ENCODE assay signal across 8 cellular contexts in genomic region chrX:153686677-153687057, GRCh38. TPM values are rescaled to one million over a fixed set of nuclear protein-coding genes. Genes with fewer than 3 reads are reported as not detected.
DNase-seq lines count a peak whose midpoint lies in the region; ATAC-seq, FAIRE-seq and TF ChIP-seq lines count a peak whose summit lies in the region.
"Not testable (repeated sequence)": the region's sequence is repeated elsewhere in the genome, so short reads cannot be mapped to it uniquely, and the experiment has no call there.
"Had no signal": no experiment of that assay in that cellular context is flagged by ENCODE, and none has a peak within 500 bp of the region (broad histone marks: within the 10 kb centered on the region; RNA-seq: fewer than 3 reads in every experiment).

No MANE protein-coding gene starts in this region.

- CTCF ChIA-PET in A549 (lab: Yijun Ruan, JAX), result interaction anchor here (1.1 to 1.7 kb wide), 11 partner anchors 11 to 260 kb away, joined by 3 to 6 read pairs (median 4); no protein-coding TSS in a partner anchor

- WGBS in A549 (ENCODE audit: missing lambda C conversion rate), result 56% methylated on average over 7 of the region's 7 CpGs
- 43% methylated on average over 7 of the region's 7 CpGs; no CpG with 5 or more reads in 1 of the 2 experiments for WGBS in endodermal cell (ENCODE audit: insufficient coverage in 1 of 2, insufficient read length in 1 of 2), 2 experiments

- H3K36me3 Mint-ChIP-seq in endodermal cell (ENCODE audit: low read depth); nephron progenitor cell (ENCODE audit: low read depth): not testable (repeated sequence)

- POLR2A ChIA-PET in A549 (lab: Yijun Ruan, JAX), result not testable (repeated sequence)

- not testable (repeated sequence) for ATAC-seq in A549

- H3K9me3 Mint-ChIP-seq in endodermal cell (peaks cover 53% of the 10 kb centered on the region), nephron progenitor cell (peaks cover 27% of the 10 kb centered on the region)

- H3K27ac ChIP-seq in A549, result peak overlapping the region in 1 of 2 experiments; percentile 91; a peak in 1 of 6 replicates
- peak overlapping the region; percentile 96 for H3K27ac ChIP-seq in endodermal cell (ENCODE audit: low read depth, low read length)

- not testable (repeated sequence) for TF ChIP-seq CTCF in A549 (IDR thresholded peaks at IDR 0.05); endodermal cell (conservative IDR thresholded peaks at IDR 0.05); nephron progenitor cell (IDR thresholded peaks at IDR 0.05)

- TF ChIP-seq EP300 in A549 (IDR thresholded peaks at IDR 0.05), result not testable (repeated sequence)

- not testable (repeated sequence) for FAIRE-seq in A549 (lab: Jason Lieb, UNC)

- not testable (repeated sequence) for TF ChIP-seq POLR2A in A549 (IDR thresholded peaks at IDR 0.05; ENCODE audit: low read length)

- H3K27me3 ChIP-seq in endodermal cell (ENCODE audit: control insufficient read depth, insufficient read depth, low read length, poor library complexity, severe bottlenecking), result not testable (repeated sequence)

- not testable (repeated sequence) for H3K27me3 Mint-ChIP-seq in endodermal cell (ENCODE audit: insufficient read depth); nephron progenitor cell (ENCODE audit: low read depth, poor library complexity)

- H3K4me3 ChIP-seq in A549; endodermal cell (ENCODE audit: low read length): not testable (repeated sequence)

- peaks cover 13% of the 10 kb centered on the region for H3K4me1 ChIP-seq in A549
- H3K4me1 ChIP-seq in endodermal cell (ENCODE audit: control insufficient read depth, insufficient read depth, low read length), result not testable (repeated sequence)

- H3K9me3 ChIP-seq in A549; endodermal cell (ENCODE audit: control insufficient read depth, low read length): not testable (repeated sequence)

- H3K4me1 Mint-ChIP-seq in endodermal cell, result not testable (repeated sequence)
- H3K4me1 Mint-ChIP-seq in nephron progenitor cell, result peaks cover 15% of the 10 kb centered on the region

- not testable (repeated sequence) for H3K36me3 ChIP-seq in endodermal cell (ENCODE audit: control insufficient read depth, insufficient read depth, low read length)

- peak overlapping the region; percentile 64 for H3K27ac Mint-ChIP-seq in endodermal cell
- peak overlapping the region; percentile 77 for H3K27ac Mint-ChIP-seq in nephron progenitor cell

- not testable (repeated sequence) for TF ChIP-seq RAD21 in A549 (conservative IDR thresholded peaks at IDR 0.05 in 1 of 2, IDR thresholded peaks at IDR 0.05 in 1 of 2)

- H3K4me3 Mint-ChIP-seq in endodermal cell (peak overlapping the region; percentile 10), nephron progenitor cell (peak overlapping the region; percentile 72)

- H3K4me2 ChIP-seq in A549, result peak overlapping the region; percentile 94

- DNase-seq in A549 (ENCODE audit: low read depth in 1 of 2, low spot score in 1 of 2); endodermal cell; nephron progenitor cell: not testable (repeated sequence)
- DNase-seq in NCI-H82 treated with DMSO at 0.1 percent for 48 hours (lab: John Stamatoyannopoulos, UW; ENCODE audit: unreplicated experiment), result peak; percentile 42

- not testable (repeated sequence) for H3K9ac ChIP-seq in endodermal cell (ENCODE audit: extremely low read depth, low read length, poor library complexity, severe bottlenecking)

RNA-seq across cellular contexts. Expression of gene SLC6A8, which starts 1.1 kb away (rescaled TPM):
- polyA plus RNA-seq in A549 (2011; rRNA removed), result 2.0 and 3.4 TPM in 2 replicates
- 4.2 and 7.4 TPM in 2 replicates for polyA plus RNA-seq in A549 (2012; cell fraction: cytosol; rRNA removed)
- 10.2 and 14.9 TPM in 2 replicates for polyA plus RNA-seq in A549 (2012; cell fraction: nucleus; rRNA removed)
- 5.7 to 6.9 TPM (median 6.1 TPM) in 3 replicates for polyA plus RNA-seq in A549 (2017; fragmentation: RNase III; extraction: RNeasy Plus Mini Kit Qiagen cat#74134 plus additional on column Dnase treatment)
- polyA minus RNA-seq in A549 (2011; rRNA and poly(A)+ RNA removed), result 8.6 and 9.8 TPM in 2 replicates
- 100 to 1,000 TPM in 1 of 2 donors, 10 to 100 TPM in 1; 57.6 to 121 TPM for total RNA-seq in endodermal cell
- polyA plus RNA-seq in endodermal cell (2013, experiment 1 of 2), result 144 TPM
- polyA plus RNA-seq in endodermal cell (2013, experiment 2 of 2), result 117 TPM
- total RNA-seq: OCI-LY7 had no signal

RNA-seq across cellular contexts. Expression of gene PNCK, which starts 13.1 kb away (rescaled TPM):
- 0.17 TPM in 2 replicates for polyA plus RNA-seq in A549 (2011; rRNA removed)
- 0.08 and 0.09 TPM in 2 replicates for polyA plus RNA-seq in A549 (2012; cell fraction: cytosol; rRNA removed)
- 0.64 and 1.3 TPM in 2 replicates for polyA plus RNA-seq in A549 (2012; cell fraction: nucleus; rRNA removed)
- polyA plus RNA-seq in A549 (2017; fragmentation: RNase III; extraction: RNeasy Plus Mini Kit Qiagen cat#74134 plus additional on column Dnase treatment), result 0.13 to 0.30 TPM (median 0.25 TPM) in 3 replicates
- not detected in 2 replicates for polyA minus RNA-seq in A549 (2011; rRNA and poly(A)+ RNA removed)
- total RNA-seq in endodermal cell, result 10 to 100 TPM in 1 of 2 donors, 1 to 10 TPM in 1; 2.8 to 12.9 TPM
- 11.1 TPM for polyA plus RNA-seq in endodermal cell (2013, experiment 1 of 2)
- 9.0 TPM for polyA plus RNA-seq in endodermal cell (2013, experiment 2 of 2)
- total RNA-seq: activated CD8-positive, alpha-beta memory T cell treated with anti-CD3 and anti-CD28 coated beads for 36 hours; dermis microvascular lymphatic vessel endothelial cell; lower lobe of right lung had no signal

RNA-seq across cellular contexts. Expression of gene BCAP31, which starts 37.5 kb away (rescaled TPM):
- polyA plus RNA-seq in A549 (2011; rRNA removed) (217 and 257 TPM in 2 replicates), A549 (2017; fragmentation: RNase III; extraction: RNeasy Plus Mini Kit Qiagen cat#74134 plus additional on column Dnase treatment) (335 to 351 TPM (median 349 TPM) in 3 replicates)
- polyA plus RNA-seq in A549 (2012; cell fraction: cytosol; rRNA removed), result 205 and 233 TPM in 2 replicates
- polyA plus RNA-seq in A549 (2012; cell fraction: nucleus; rRNA removed), result 237 and 262 TPM in 2 replicates
- 175 and 185 TPM in 2 replicates for polyA minus RNA-seq in A549 (2011; rRNA and poly(A)+ RNA removed)
- total RNA-seq in endodermal cell, result 100 to 1,000 TPM; 192 to 206 TPM
- polyA plus RNA-seq in endodermal cell (2013, experiment 1 of 2), result 116 TPM
- 113 TPM for polyA plus RNA-seq in endodermal cell (2013, experiment 2 of 2)

RNA-seq across cellular contexts. Expression of gene ABCD1, which starts 38.0 kb away (rescaled TPM):
- polyA plus RNA-seq in A549 (2011; rRNA removed) (1.7 and 1.8 TPM in 2 replicates), A549 (2017; fragmentation: RNase III; extraction: RNeasy Plus Mini Kit Qiagen cat#74134 plus additional on column Dnase treatment) (3.3 to 5.1 TPM (median 3.8 TPM) in 3 replicates)
- 3.0 and 3.8 TPM in 2 replicates for polyA plus RNA-seq in A549 (2012; cell fraction: cytosol; rRNA removed)
- 10.0 and 12.8 TPM in 2 replicates for polyA plus RNA-seq in A549 (2012; cell fraction: nucleus; rRNA removed)
- 2.1 and 4.0 TPM in 2 replicates for polyA minus RNA-seq in A549 (2011; rRNA and poly(A)+ RNA removed)
- 10 to 100 TPM; 17.9 to 18.2 TPM for total RNA-seq in endodermal cell
- polyA plus RNA-seq in endodermal cell (2013, experiment 1 of 2), result 12.6 TPM
- polyA plus RNA-seq in endodermal cell (2013, experiment 2 of 2), result 15.8 TPM

RNA-seq across cellular contexts. Expression of gene DUSP9, which starts 39.7 kb away (rescaled TPM):
- polyA plus RNA-seq in A549 (2011; rRNA removed) (0.65 and 0.75 TPM in 2 replicates), A549 (2017; fragmentation: RNase III; extraction: RNeasy Plus Mini Kit Qiagen cat#74134 plus additional on column Dnase treatment) (1.3 to 1.6 TPM (median 1.3 TPM) in 3 replicates)
- polyA plus RNA-seq in A549 (2012; cell fraction: cytosol; rRNA removed), result 2.0 and 3.1 TPM in 2 replicates
- 2.5 and 2.8 TPM in 2 replicates for polyA plus RNA-seq in A549 (2012; cell fraction: nucleus; rRNA removed)
- 0.70 and 1.1 TPM in 2 replicates for polyA minus RNA-seq in A549 (2011; rRNA and poly(A)+ RNA removed)
- total RNA-seq in endodermal cell, result under 1 TPM; 0.18 to 0.31 TPM
- polyA plus RNA-seq in endodermal cell (2013, experiment 1 of 2), result 1.5 TPM
- 1.3 TPM for polyA plus RNA-seq in endodermal cell (2013, experiment 2 of 2)
- total RNA-seq: lower lobe of right lung, OCI-LY7 had no signal
